8 cellular contexts compared by ENCODE assay signal in the genomic region with DNA sequence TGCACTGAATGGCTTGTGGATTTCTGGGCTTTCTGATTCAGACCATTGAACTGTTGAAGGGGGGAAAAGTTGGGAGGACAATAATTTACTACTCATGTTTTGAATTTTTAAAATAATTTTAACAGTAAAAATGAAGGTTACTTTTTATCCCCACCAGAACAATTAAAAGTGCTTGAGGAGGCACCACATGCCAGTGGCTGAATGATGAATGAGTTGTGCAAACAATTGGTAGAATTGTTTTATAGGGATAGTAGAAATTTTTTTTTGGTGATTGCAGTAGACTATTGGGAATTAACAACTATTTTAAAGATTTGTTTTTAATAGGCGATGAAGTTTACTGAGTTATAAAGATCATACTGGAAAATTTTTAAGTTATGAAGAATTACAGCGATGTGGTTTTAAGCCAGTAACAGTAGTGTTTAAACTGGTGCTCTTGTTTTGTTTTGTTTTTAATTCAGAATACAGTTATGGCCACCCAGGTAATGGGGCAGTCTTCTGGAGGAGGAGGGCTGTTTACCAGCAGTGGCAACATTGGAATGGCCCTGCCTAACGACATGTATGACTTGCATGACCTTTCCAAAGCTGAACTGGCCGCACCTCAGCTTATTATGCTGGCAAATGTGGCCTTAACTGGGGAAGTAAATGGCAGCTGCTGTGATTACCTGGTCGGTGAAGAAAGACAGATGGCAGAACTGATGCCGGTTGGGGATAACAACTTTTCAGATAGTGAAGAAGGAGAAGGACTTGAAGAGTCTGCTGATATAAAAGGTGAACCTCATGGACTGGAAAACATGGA.
A peak's percentile ranks its signal among the peaks of the same experiment; 100 is the strongest.
DNase-seq lines count a peak whose midpoint lies in the region; TF ChIP-seq lines count a peak whose summit lies in the region.

No MANE protein-coding gene starts in this region.

- H3K27me3 ChIP-seq in HUES48 (ENCODE audit: control insufficient read depth, insufficient read depth, low read length) (peaks cover 9% of the 10 kb centered on the region), brain microvascular endothelial cell (replicated peaks) (no peaks in the 10 kb centered on the region), muscle layer of duodenum (ENCODE audit: low read depth, low read length) (no peaks in the 10 kb centered on the region)

- H3K9me3 ChIP-seq in HUES48 (ENCODE audit: control insufficient read depth, insufficient read depth, low read length) (no peaks in the 10 kb centered on the region), muscle layer of duodenum (ENCODE audit: control insufficient read depth in 1 of 2, low read length in 2 of 2) (no peaks in the 10 kb centered on the region)

- no peak overlapping the region for H3K9ac ChIP-seq in HUES48 (ENCODE audit: low read depth, low read length)

- H3K4me1 ChIP-seq in HUES48 (ENCODE audit: control insufficient read depth, insufficient read depth, low read length), result peaks cover 31% of the 10 kb centered on the region
- peaks cover 11 to 24% of the 10 kb centered on the region in 2 donors for H3K4me1 ChIP-seq in muscle layer of duodenum (ENCODE audit: control insufficient read depth in 1 of 2, insufficient read depth in 2 of 2, low read length in 2 of 2)

- TF ChIP-seq CTCF in AG09309 (IDR thresholded peaks at IDR 0.05; ENCODE audit: control insufficient read depth, insufficient read depth, low read depth, low read length, missing control alignments) (no peak), brain microvascular endothelial cell (IDR thresholded peaks at IDR 0.05; ENCODE audit: low read depth, low read length, missing control alignments) (no peak)

- peaks cover 28% of the 10 kb centered on the region for H3K36me3 ChIP-seq in HUES48 (ENCODE audit: control insufficient read depth, insufficient read depth, low read length)
- no peaks in the 10 kb centered on the region for H3K36me3 ChIP-seq in brain microvascular endothelial cell (replicated peaks)
- peaks cover 0 to 9% of the 10 kb centered on the region in 2 donors for H3K36me3 ChIP-seq in muscle layer of duodenum (ENCODE audit: control insufficient read depth in 1 of 2, insufficient read depth in 2 of 2, low read length in 2 of 2)

- DNase-seq in AG09309 (ENCODE audit: low read depth), result no peak
- no peak for DNase-seq in brain microvascular endothelial cell
- no peak for DNase-seq in NOMO-1 treated with DMSO at 0.1 percent for 48 hours (lab: John Stamatoyannopoulos, UW; ENCODE audit: unreplicated experiment)
- no peak for DNase-seq in epidermal melanocyte (ENCODE audit: insufficient read length, low spot score)
- DNase-seq in AML-193 (lab: John Stamatoyannopoulos, UW), result no peak
- DNase-seq in NCI-H69 (lab: John Stamatoyannopoulos, UW), result no peak

- H3K27ac ChIP-seq in HUES48 (ENCODE audit: low read depth, low read length) (peak overlapping the region; percentile 95), brain microvascular endothelial cell (no peak overlapping the region), muscle layer of duodenum (ENCODE audit: low read length) (no peak overlapping the region)

- H3K4me3 ChIP-seq in AG09309 (ENCODE audit: control insufficient read depth, low read depth, low read length), result peak overlapping the region; percentile 95; the same call in 1 of the 2 replicates
- peak overlapping the region; percentile 76 for H3K4me3 ChIP-seq in HUES48 (ENCODE audit: low read depth, low read length)
- peak overlapping the region; percentile 87 for H3K4me3 ChIP-seq in brain microvascular endothelial cell (ENCODE audit: low read depth, low read length)
- peak overlapping the region; percentile 82 to 91 for H3K4me3 ChIP-seq in muscle layer of duodenum (ENCODE audit: low read depth in 1 of 2, low read length in 2 of 2)

- in situ Hi-C loops in brain microvascular endothelial cell (cut with HindIII; ENCODE audit: low pct_ligation_motif_present, low sequenced_read_pairs), result no loop called here
